In the genomic region with DNA sequence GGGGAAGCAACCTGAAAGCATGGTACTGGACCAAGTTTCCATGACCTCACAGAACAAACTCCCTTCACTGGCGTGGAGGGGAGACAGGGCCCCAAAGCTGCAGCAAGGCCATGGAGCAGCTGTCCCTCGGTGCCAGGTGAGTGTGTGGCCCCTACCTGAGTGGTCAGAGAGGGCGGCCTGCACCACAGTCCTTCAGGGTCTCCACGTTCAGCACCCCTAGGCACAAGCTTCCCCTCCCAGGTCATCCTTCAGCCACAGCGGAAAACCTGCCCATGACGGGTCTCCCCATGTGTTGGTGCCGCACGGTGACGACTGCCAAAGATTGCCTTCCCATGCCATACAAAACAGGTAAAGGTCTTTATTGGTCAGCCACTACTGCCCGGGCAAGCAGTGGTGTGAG, we compare ENCODE assay signal across 1 cellular context.
TF ChIP-seq lines count a peak whose summit lies in the region.

No MANE protein-coding gene starts in this region.

TF ChIP-seq in GM12878, 131 proteins besides CTCF, POLR2A, EP300 and RAD21 (continued from another document):
- TF ChIP-seq, protein P1, sequence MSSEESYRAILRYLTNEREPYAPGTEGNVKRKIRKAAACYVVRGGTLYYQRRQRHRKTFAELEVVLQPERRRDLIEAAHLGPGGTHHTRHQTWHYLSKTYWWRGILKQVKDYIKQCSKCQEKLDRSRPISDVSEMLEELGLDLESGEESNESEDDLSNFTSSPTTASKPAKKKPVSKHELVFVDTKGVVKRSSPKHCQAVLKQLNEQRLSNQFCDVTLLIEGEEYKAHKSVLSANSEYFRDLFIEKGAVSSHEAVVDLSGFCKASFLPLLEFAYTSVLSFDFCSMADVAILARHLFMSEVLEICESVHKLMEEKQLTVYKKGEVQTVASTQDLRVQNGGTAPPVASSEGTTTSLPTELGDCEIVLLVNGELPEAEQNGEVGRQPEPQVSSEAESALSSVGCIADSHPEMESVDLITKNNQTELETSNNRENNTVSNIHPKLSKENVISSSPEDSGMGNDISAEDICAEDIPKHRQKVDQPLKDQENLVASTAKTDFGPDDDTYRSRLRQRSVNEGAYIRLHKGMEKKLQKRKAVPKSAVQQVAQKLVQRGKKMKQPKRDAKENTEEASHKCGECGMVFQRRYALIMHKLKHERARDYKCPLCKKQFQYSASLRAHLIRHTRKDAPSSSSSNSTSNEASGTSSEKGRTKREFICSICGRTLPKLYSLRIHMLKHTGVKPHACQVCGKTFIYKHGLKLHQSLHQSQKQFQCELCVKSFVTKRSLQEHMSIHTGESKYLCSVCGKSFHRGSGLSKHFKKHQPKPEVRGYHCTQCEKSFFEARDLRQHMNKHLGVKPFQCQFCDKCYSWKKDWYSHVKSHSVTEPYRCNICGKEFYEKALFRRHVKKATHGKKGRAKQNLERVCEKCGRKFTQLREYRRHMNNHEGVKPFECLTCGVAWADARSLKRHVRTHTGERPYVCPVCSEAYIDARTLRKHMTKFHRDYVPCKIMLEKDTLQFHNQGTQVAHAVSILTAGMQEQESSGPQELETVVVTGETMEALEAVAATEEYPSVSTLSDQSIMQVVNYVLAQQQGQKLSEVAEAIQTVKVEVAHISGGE (CRISPR knock-in tag; IDR thresholded peaks at IDR 0.05): no peak
- TF ChIP-seq TCF12 (IDR thresholded peaks at IDR 0.05; ENCODE audit: low read depth, low read length) (no peak), MTA3 (IDR thresholded peaks at IDR 0.05; ENCODE audit: borderline replicate concordance, low read length) (no peak), KAT2A (conservative IDR thresholded peaks at IDR 0.05; ENCODE audit: control insufficient read depth, low read depth, low read length) (no peak), CREB1 (IDR thresholded peaks at IDR 0.05; ENCODE audit: low read depth) (no peak), HDAC6 (IDR thresholded peaks at IDR 0.05; ENCODE audit: unreplicated experiment) (no peak), JUNB (IDR thresholded peaks at IDR 0.05) (no peak), ZNF207 (IDR thresholded peaks at IDR 0.05; ENCODE audit: borderline replicate concordance) (no peak), SREBF1 (IDR thresholded peaks at IDR 0.05; ENCODE audit: low read length) (no peak), TCF3 (IDR thresholded peaks at IDR 0.05; ENCODE audit: borderline replicate concordance, insufficient read depth, low read depth, low read length) (no peak), SPI1 (IDR thresholded peaks at IDR 0.05; ENCODE audit: borderline replicate concordance, insufficient read depth, low read depth, low read length) (no peak)
- TF ChIP-seq, protein P2, sequence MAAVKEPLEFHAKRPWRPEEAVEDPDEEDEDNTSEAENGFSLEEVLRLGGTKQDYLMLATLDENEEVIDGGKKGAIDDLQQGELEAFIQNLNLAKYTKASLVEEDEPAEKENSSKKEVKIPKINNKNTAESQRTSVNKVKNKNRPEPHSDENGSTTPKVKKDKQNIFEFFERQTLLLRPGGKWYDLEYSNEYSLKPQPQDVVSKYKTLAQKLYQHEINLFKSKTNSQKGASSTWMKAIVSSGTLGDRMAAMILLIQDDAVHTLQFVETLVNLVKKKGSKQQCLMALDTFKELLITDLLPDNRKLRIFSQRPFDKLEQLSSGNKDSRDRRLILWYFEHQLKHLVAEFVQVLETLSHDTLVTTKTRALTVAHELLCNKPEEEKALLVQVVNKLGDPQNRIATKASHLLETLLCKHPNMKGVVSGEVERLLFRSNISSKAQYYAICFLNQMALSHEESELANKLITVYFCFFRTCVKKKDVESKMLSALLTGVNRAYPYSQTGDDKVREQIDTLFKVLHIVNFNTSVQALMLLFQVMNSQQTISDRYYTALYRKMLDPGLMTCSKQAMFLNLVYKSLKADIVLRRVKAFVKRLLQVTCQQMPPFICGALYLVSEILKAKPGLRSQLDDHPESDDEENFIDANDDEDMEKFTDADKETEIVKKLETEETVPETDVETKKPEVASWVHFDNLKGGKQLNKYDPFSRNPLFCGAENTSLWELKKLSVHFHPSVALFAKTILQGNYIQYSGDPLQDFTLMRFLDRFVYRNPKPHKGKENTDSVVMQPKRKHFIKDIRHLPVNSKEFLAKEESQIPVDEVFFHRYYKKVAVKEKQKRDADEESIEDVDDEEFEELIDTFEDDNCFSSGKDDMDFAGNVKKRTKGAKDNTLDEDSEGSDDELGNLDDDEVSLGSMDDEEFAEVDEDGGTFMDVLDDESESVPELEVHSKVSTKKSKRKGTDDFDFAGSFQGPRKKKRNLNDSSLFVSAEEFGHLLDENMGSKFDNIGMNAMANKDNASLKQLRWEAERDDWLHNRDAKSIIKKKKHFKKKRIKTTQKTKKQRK (IDR thresholded peaks at IDR 0.05; ENCODE audit: low read depth, low read length): no peak
- TF ChIP-seq, protein P3, sequence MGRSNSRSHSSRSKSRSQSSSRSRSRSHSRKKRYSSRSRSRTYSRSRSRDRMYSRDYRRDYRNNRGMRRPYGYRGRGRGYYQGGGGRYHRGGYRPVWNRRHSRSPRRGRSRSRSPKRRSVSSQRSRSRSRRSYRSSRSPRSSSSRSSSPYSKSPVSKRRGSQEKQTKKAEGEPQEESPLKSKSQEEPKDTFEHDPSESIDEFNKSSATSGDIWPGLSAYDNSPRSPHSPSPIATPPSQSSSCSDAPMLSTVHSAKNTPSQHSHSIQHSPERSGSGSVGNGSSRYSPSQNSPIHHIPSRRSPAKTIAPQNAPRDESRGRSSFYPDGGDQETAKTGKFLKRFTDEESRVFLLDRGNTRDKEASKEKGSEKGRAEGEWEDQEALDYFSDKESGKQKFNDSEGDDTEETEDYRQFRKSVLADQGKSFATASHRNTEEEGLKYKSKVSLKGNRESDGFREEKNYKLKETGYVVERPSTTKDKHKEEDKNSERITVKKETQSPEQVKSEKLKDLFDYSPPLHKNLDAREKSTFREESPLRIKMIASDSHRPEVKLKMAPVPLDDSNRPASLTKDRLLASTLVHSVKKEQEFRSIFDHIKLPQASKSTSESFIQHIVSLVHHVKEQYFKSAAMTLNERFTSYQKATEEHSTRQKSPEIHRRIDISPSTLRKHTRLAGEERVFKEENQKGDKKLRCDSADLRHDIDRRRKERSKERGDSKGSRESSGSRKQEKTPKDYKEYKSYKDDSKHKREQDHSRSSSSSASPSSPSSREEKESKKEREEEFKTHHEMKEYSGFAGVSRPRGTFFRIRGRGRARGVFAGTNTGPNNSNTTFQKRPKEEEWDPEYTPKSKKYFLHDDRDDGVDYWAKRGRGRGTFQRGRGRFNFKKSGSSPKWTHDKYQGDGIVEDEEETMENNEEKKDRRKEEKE (IDR thresholded peaks at IDR 0.05): no peak
- TF ChIP-seq, protein P4, sequence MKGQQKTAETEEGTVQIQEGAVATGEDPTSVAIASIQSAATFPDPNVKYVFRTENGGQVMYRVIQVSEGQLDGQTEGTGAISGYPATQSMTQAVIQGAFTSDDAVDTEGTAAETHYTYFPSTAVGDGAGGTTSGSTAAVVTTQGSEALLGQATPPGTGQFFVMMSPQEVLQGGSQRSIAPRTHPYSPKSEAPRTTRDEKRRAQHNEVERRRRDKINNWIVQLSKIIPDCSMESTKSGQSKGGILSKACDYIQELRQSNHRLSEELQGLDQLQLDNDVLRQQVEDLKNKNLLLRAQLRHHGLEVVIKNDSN (IDR thresholded peaks at IDR 0.05; ENCODE audit: borderline replicate concordance, extremely low read length, insufficient read depth, low read depth, low read length): no peak
